In genomic region chr6:28399370-28400121, GRCh38 we compare ENCODE assay signal across 1 cellular context.
TF ChIP-seq lines count a peak whose summit lies in the region.

ZSCAN12 (minus strand) TSS chr6:28399747; CDS start chr6:28398405, 1,342 bp downstream.

TF ChIP-seq in HepG2, 621 proteins besides CTCF, POLR2A, EP300 and RAD21 (continued from another document and continues in another):
- TF ChIP-seq KDM5A (IDR thresholded peaks at IDR 0.05; ENCODE audit: borderline replicate concordance, low read length) (peak; percentile 96), TOPORS (CRISPR knock-in tag; IDR thresholded peaks at IDR 0.05) (peak; percentile 80; the same call in 1 of the 2 replicates), KDM2A (CRISPR knock-in tag; IDR thresholded peaks at IDR 0.05; ENCODE audit: borderline replicate concordance, low read depth) (peak; percentile 99), KDM6A (CRISPR knock-in tag; IDR thresholded peaks at IDR 0.05; ENCODE audit: low read depth) (no peak), NR0B2 (CRISPR knock-in tag; IDR thresholded peaks at IDR 0.05) (peak; percentile 96), ZNF670 (CRISPR knock-in tag; IDR thresholded peaks at IDR 0.05; ENCODE audit: borderline replicate concordance) (peak; percentile 76), ZNF839 (CRISPR knock-in tag; IDR thresholded peaks at IDR 0.05; ENCODE audit: borderline replicate concordance) (peak; percentile 84; the same call in 1 of the 2 replicates), DMAP1 (CRISPR knock-in tag; IDR thresholded peaks at IDR 0.05) (peak; percentile 94), ZNF788 (CRISPR knock-in tag; IDR thresholded peaks at IDR 0.05; ENCODE audit: borderline replicate concordance) (peak; percentile 98), FOXM1 (CRISPR knock-in tag; IDR thresholded peaks at IDR 0.05) (no peak), MEIS1 (CRISPR knock-in tag; IDR thresholded peaks at IDR 0.05; ENCODE audit: borderline replicate concordance) (peak; percentile 75), RORA (CRISPR knock-in tag; IDR thresholded peaks at IDR 0.05) (no peak), ZBTB20 (CRISPR knock-in tag; IDR thresholded peaks at IDR 0.05; ENCODE audit: borderline replicate concordance, low read depth) (peak; percentile 98), ZMAT5 (CRISPR knock-in tag; IDR thresholded peaks at IDR 0.05; ENCODE audit: borderline replicate concordance, low read depth) (no peak; the same call in 1 of the 2 replicates), ZNF567 (CRISPR knock-in tag; IDR thresholded peaks at IDR 0.05; ENCODE audit: borderline replicate concordance) (no peak; the same call in 1 of the 2 replicates), CENPT (CRISPR knock-in tag; IDR thresholded peaks at IDR 0.05; ENCODE audit: low read depth) (no peak), ZNF383 (CRISPR knock-in tag; IDR thresholded peaks at IDR 0.05; ENCODE audit: borderline replicate concordance) (no peak), NFIB (CRISPR knock-in tag; IDR thresholded peaks at IDR 0.05; ENCODE audit: borderline replicate concordance) (no peak), CHD2 (IDR thresholded peaks at IDR 0.05; ENCODE audit: low read depth, low read length) (no peak), HMGXB3 (CRISPR knock-in tag; IDR thresholded peaks at IDR 0.05; ENCODE audit: borderline replicate concordance) (peak; percentile 88; the same call in 1 of the 2 replicates), PITX1 (CRISPR knock-in tag; IDR thresholded peaks at IDR 0.05) (peak; percentile 89), ZBTB1 (CRISPR knock-in tag; IDR thresholded peaks at IDR 0.05; ENCODE audit: borderline replicate concordance) (0 out of 2 replicates have a peak, but pooled peaks have one; percentile 41), SRSF1 (optimal IDR thresholded peaks at IDR 0.05; ENCODE audit: low read depth, low read length) (peak; percentile 96), MTA1 (CRISPR knock-in tag; IDR thresholded peaks at IDR 0.05; ENCODE audit: borderline replicate concordance) (peak; percentile 60; the same call in 1 of the 2 replicates), ZNF639 (CRISPR knock-in tag; conservative IDR thresholded peaks at IDR 0.05) (peak; percentile 76; the same call in 1 of the 2 replicates), GPBP1L1 (CRISPR knock-in tag; IDR thresholded peaks at IDR 0.05) (no peak), THAP11 (CRISPR knock-in tag; IDR thresholded peaks at IDR 0.05) (peak; percentile 94), ZNF550 (CRISPR knock-in tag; IDR thresholded peaks at IDR 0.05; ENCODE audit: borderline replicate concordance) (no peak; the same call in 1 of the 2 replicates), GABPA (IDR thresholded peaks at IDR 0.05; ENCODE audit: low read depth, low read length) (peak; percentile 96), GABPA (CRISPR knock-in tag; IDR thresholded peaks at IDR 0.05; ENCODE audit: low read depth) (peak; percentile 99), PTBP1 (IDR thresholded peaks at IDR 0.05; ENCODE audit: low read depth, low read length, poor library complexity, severe bottlenecking) (no peak), ZNF557 (CRISPR knock-in tag; IDR thresholded peaks at IDR 0.05) (no peak), ASH2L (IDR thresholded peaks at IDR 0.05; ENCODE audit: insufficient read length, low read depth, low read length) (peak; percentile 98), ZNF720 (CRISPR knock-in tag; IDR thresholded peaks at IDR 0.05) (no peak), CBFB (CRISPR knock-in tag; IDR thresholded peaks at IDR 0.05) (peak; percentile 92), RAD51 (IDR thresholded peaks at IDR 0.05; ENCODE audit: borderline replicate concordance) (no peak), MBNL3 (CRISPR knock-in tag; conservative IDR thresholded peaks at IDR 0.05) (no peak; the same call in 1 of the 2 replicates), ZNF7 (CRISPR knock-in tag; IDR thresholded peaks at IDR 0.05) (0 out of 2 replicates have a peak, but pooled peaks have one; percentile 25), ZNF740 (CRISPR knock-in tag; IDR thresholded peaks at IDR 0.05) (peak; percentile 69; the same call in 1 of the 2 replicates), ZNF776 (CRISPR knock-in tag; IDR thresholded peaks at IDR 0.05) (peak; percentile 98), ZNF503 (CRISPR knock-in tag; IDR thresholded peaks at IDR 0.05) (peak; percentile 81), SNAPC4 (CRISPR knock-in tag; IDR thresholded peaks at IDR 0.05) (peak; percentile 95), PRDM15 (CRISPR knock-in tag; IDR thresholded peaks at IDR 0.05) (peak; percentile 58; the same call in 1 of the 2 replicates), ZIK1 (CRISPR knock-in tag; IDR thresholded peaks at IDR 0.05; ENCODE audit: borderline replicate concordance, low read depth) (peak; percentile 65; the same call in 1 of the 2 replicates)
